22 cellular contexts compared by ENCODE assay signal in the genomic region with DNA sequence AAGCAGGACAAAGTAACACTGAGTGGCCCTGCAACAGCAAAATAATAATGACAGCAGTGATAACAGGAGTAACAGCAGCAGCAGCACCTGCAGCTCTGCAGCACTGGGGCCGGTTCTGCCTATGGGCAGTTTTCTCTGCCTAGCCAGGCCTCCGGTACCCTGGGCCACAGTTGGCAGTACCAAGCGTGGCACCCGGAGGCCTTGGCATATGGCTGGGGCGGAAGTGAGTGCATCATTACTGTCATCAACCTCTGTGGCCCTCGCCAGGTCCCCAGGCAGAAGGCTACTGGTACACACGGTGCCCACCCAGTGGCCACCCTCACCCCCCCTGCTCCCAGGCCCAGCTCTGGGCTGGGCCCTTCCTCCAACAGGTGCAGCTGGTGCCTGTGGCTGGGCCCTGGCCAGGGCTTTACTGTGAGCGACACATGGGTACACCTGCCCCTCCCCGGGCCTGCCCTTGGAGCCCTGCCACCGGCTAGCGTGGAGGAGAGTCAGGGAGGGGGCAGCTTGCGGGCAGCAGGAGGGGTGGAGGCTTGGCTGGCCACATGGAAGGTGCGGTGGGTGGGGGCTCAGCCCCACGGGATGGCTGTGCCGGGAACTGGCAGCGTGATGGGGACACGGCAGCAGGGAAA. TPM values are rescaled to one million over a fixed set of nuclear protein-coding genes. Genes with fewer than 3 reads are reported as not detected.
DNase-seq lines count a peak whose midpoint lies in the region; ATAC-seq and TF ChIP-seq lines count a peak whose summit lies in the region.
"Had no signal": no experiment of that assay in that cellular context is flagged by ENCODE, and none has a peak within 500 bp of the region (broad histone marks: within the 10 kb centered on the region; RNA-seq: fewer than 3 reads in every experiment).

No MANE protein-coding gene starts in this region.

- H3K27ac Mint-ChIP-seq in stimulated activated naive CD8-positive, alpha-beta T cell treated with anti-CD3 and anti-CD28 coated beads, Interleukin-15, amount 100 ng/mL, for 72 hours, result no peak overlapping the region
- H3K27ac Mint-ChIP-seq: activated CD4-positive, alpha-beta T cell treated with anti-CD3 and anti-CD28 coated beads, Interleukin-2, amount 10 ng/mL, durations not matched to agents 7 days and 5 days; activated naive CD8-positive, alpha-beta T cell treated with anti-CD3 and anti-CD28 coated beads, Interleukin-2, amount 10 ng/mL, durations not matched to agents 7 days and 5 days; endodermal cell; neural progenitor cell had no signal

- H3K4me1 ChIP-seq in right atrium auricular region (peaks cover 0 to 62% of the 10 kb centered on the region in 2 donors), stomach (peaks cover 29 to 67% (median 53%) of the 10 kb centered on the region in 4 donors)

- H3K9me3 Mint-ChIP-seq in stimulated activated naive CD8-positive, alpha-beta T cell treated with anti-CD3 and anti-CD28 coated beads, Interleukin-15, amount 100 ng/mL, for 72 hours, result no peaks in the 10 kb centered on the region
- H3K9me3 Mint-ChIP-seq: activated CD4-positive, alpha-beta T cell treated with anti-CD3 and anti-CD28 coated beads, Interleukin-2, amount 10 ng/mL, durations not matched to agents 7 days and 5 days; activated naive CD8-positive, alpha-beta T cell treated with anti-CD3 and anti-CD28 coated beads, Interleukin-2, amount 10 ng/mL, durations not matched to agents 7 days and 5 days; endodermal cell; neural progenitor cell had no signal

- TF ChIP-seq POLR2A in stomach (IDR thresholded peaks at IDR 0.05), result no peak

- TF ChIP-seq CTCF in right atrium auricular region (IDR thresholded peaks at IDR 0.05) (no peak), stomach (IDR thresholded peaks at IDR 0.05) (no peak)

- H3K36me3 ChIP-seq in right atrium auricular region (no peaks in the 10 kb centered on the region), stomach (no peaks in the 10 kb centered on the region)
- H3K36me3 ChIP-seq: neural progenitor cell, spleen, vagina had no signal

- ATAC-seq in stimulated activated naive CD8-positive, alpha-beta T cell treated with anti-CD3 and anti-CD28 coated beads, Interleukin-15, amount 100 ng/mL, for 72 hours, result no peak
- ATAC-seq in HG02678 (IDR thresholded peaks at IDR 0.05; ENCODE audit: unreplicated experiment), result no peak

- H3K4me1 Mint-ChIP-seq in stimulated activated naive CD8-positive, alpha-beta T cell treated with anti-CD3 and anti-CD28 coated beads, Interleukin-15, amount 100 ng/mL, for 72 hours, result peaks cover 16% of the 10 kb centered on the region
- H3K4me1 Mint-ChIP-seq: activated naive CD8-positive, alpha-beta T cell treated with anti-CD3 and anti-CD28 coated beads, Interleukin-2, amount 10 ng/mL, durations not matched to agents 7 days and 5 days had no signal

- H3K9me3 ChIP-seq in right atrium auricular region (no peaks in the 10 kb centered on the region), stomach (no peaks in the 10 kb centered on the region)
- H3K9me3 ChIP-seq: spleen, vagina had no signal

- no peak overlapping the region for H3K4me3 Mint-ChIP-seq in stimulated activated naive CD8-positive, alpha-beta T cell treated with anti-CD3 and anti-CD28 coated beads, Interleukin-15, amount 100 ng/mL, for 72 hours
- H3K4me3 Mint-ChIP-seq: activated CD4-positive, alpha-beta T cell treated with anti-CD3 and anti-CD28 coated beads, Interleukin-2, amount 10 ng/mL, durations not matched to agents 7 days and 5 days; activated naive CD8-positive, alpha-beta T cell treated with anti-CD3 and anti-CD28 coated beads, Interleukin-2, amount 10 ng/mL, durations not matched to agents 7 days and 5 days; endodermal cell; neural progenitor cell had no signal

- peak overlapping the region; percentile 59 to 78 for H3K27ac ChIP-seq in right atrium auricular region
- H3K27ac ChIP-seq in stomach, result peak overlapping the region; percentile 1 to 84 (median 37)
- H3K27ac ChIP-seq: neural progenitor cell, PC-9, SK-N-MC, vagina, VCaP had no signal

- WGBS in stomach, 5 donors, result 34 to 67% (median 49%) methylated on average over 15 to 17 of the region's 17 CpGs

- no peak for TF ChIP-seq EP300 in stomach (IDR thresholded peaks at IDR 0.05)

- intact Hi-C loops in stomach (cut with DNase I; ENCODE audit: low total_unique reads), result no loop called here

- H3K27me3 Mint-ChIP-seq in stimulated activated naive CD8-positive, alpha-beta T cell treated with anti-CD3 and anti-CD28 coated beads, Interleukin-15, amount 100 ng/mL, for 72 hours, result peaks cover 59% of the 10 kb centered on the region

- H3K4me3 ChIP-seq in right atrium auricular region (no peak overlapping the region), stomach (no peak overlapping the region)
- H3K4me3 ChIP-seq: neural progenitor cell, PC-9, SK-N-MC, vagina had no signal

- DNase-seq in DMS79 treated with DMSO at 0.1 percent for 48 hours (lab: John Stamatoyannopoulos, UW), result peak; percentile 17
- DNase-seq in DMS79 (lab: John Stamatoyannopoulos, UW), result no peak
- peak; percentile 56 to 87 for DNase-seq in SHP77 (lab: John Stamatoyannopoulos, UW)
- no peak for DNase-seq in right atrium auricular region (ENCODE audit: low spot score)
- peak; percentile 94 for DNase-seq in stomach
- no peak for DNase-seq in stimulated activated naive CD8-positive, alpha-beta T cell treated with anti-CD3 and anti-CD28 coated beads, Interleukin-15, amount 100 ng/mL, for 72 hours
- no peak for DNase-seq in AG08396 (ENCODE audit: low spot score)
- DNase-seq: activated CD4-positive, alpha-beta T cell treated with anti-CD3 and anti-CD28 coated beads, Interleukin-2, amount 10 ng/mL, durations not matched to agents 7 days and 5 days; activated naive CD8-positive, alpha-beta T cell treated with anti-CD3 and anti-CD28 coated beads, Interleukin-2, amount 10 ng/mL, durations not matched to agents 7 days and 5 days; endodermal cell; GDM1; glutamatergic neuron; MV-4-11; NCI-H748 treated with DMSO at 0.1 percent for 48 hours; spleen had no signal

- H3K27me3 ChIP-seq in right atrium auricular region (no peaks in the 10 kb centered on the region), stomach (peaks cover 0 to 64% (median 23%) of the 10 kb centered on the region in 3 donors)
- H3K27me3 ChIP-seq: vagina had no signal

RNA-seq across cellular contexts. Expression of a gene that starts 3.0 kb away (rescaled TPM):
- total RNA-seq in right atrium auricular region, result 10 to 100 TPM; 12.0 to 17.3 TPM
- total RNA-seq in stomach, result 10 to 100 TPM in 1 of 5 donors, 1 to 10 TPM in 3, under 1 TPM in 1; under 0.01 to 10.5 (median 2.3) TPM
- polyA plus RNA-seq in stomach, result under 1 TPM in 2 of 3 donors, not detected in 1; 0.23 to 0.68 TPM
- total RNA-seq: activated CD4-positive, alpha-beta T cell treated with anti-CD3 and anti-CD28 coated beads, Interleukin-2, amount 10 ng/mL, durations not matched to agents 7 days and 5 days; activated naive CD8-positive, alpha-beta T cell treated with anti-CD3 and anti-CD28 coated beads, Interleukin-2, amount 10 ng/mL, durations not matched to agents 7 days and 5 days; T-helper 2 cell treated with Interferon-gamma antibody and Interleukin-4, amounts not matched to agents 100 ng/mL and 5 ng/mL, for 36 hours had no signal

Comparison
In these comparisons a context has a peak if more than half of its experiments do, and no peak if none do; other contexts are left out.
1. DNase-seq: peak in DMS79 treated with DMSO at 0.1 percent for 48 hours (single experiment), SHP77 (2 of 2) and stomach (single experiment); none in DMS79 (single experiment), right atrium auricular region (single experiment), stimulated activated naive CD8-positive, alpha-beta T cell treated with anti-CD3 and anti-CD28 coated beads, Interleukin-15, amount 100 ng/mL, for 72 hours (0 of 2) and AG08396 (single experiment).